8 cellular contexts compared by ENCODE assay signal in genomic region chr1:21290546-21290944, GRCh38. TPM values are rescaled to one million over a fixed set of nuclear protein-coding genes. Genes with fewer than 3 reads are reported as not detected.
DNase-seq lines count a peak whose midpoint lies in the region; ATAC-seq and TF ChIP-seq lines count a peak whose summit lies in the region.

No MANE protein-coding gene starts in this region.

- no peaks in the 10 kb centered on the region for H3K27me3 ChIP-seq in BE2C
- no peaks in the 10 kb centered on the region for H3K27me3 ChIP-seq in adipocyte (replicated peaks; ENCODE audit: control insufficient read depth, insufficient read depth, low read length)
- H3K27me3 ChIP-seq in lung (ENCODE audit: control insufficient read depth, insufficient read depth), result no peaks in the 10 kb centered on the region

- TF ChIP-seq CTCF in BE2C (IDR thresholded peaks at IDR 0.05; ENCODE audit: low read depth, low read length) (no peak), lung (IDR thresholded peaks at IDR 0.05; ENCODE audit: control extremely low read depth, extremely low read depth) (no peak)

- in situ Hi-C loops in G401 (cut with HindIII; ENCODE audit: low sequenced_read_pairs), result no loop called here

- H3K9me3 ChIP-seq in BE2C (no peaks in the 10 kb centered on the region), adipocyte (ENCODE audit: control insufficient read depth, low read length) (no peaks in the 10 kb centered on the region), lung (ENCODE audit: control insufficient read depth in 2 of 2, insufficient read depth in 1 of 2, low read length in 1 of 2) (no peaks in the 10 kb centered on the region)

- ATAC-seq in HG02870 (IDR thresholded peaks at IDR 0.05; ENCODE audit: unreplicated experiment) (peak; percentile 25), lung (ENCODE audit: insufficient read depth, low FRiP score) (no peak)

- WGBS in lung, 2 donors, result 1 to 6% methylated on average over 9 of the region's 9 CpGs

- peak overlapping the region; percentile 30 to 69 for H3K27ac ChIP-seq in lung (ENCODE audit: low read depth in 1 of 2, low read length in 1 of 2)

- H3K4me3 ChIP-seq in BE2C (ENCODE audit: low read depth, low read length), result peak overlapping the region; percentile 44
- H3K4me3 ChIP-seq in adipocyte (ENCODE audit: low read length), result peak overlapping the region; percentile 78
- peak overlapping the region; percentile 6 for H3K4me3 ChIP-seq in lung

- H3K36me3 ChIP-seq in BE2C (no peaks in the 10 kb centered on the region), adipocyte (ENCODE audit: control insufficient read depth, insufficient read depth, low read length, severe bottlenecking) (peaks cover 5% of the 10 kb centered on the region), lung (ENCODE audit: control insufficient read depth in 2 of 2, insufficient read depth in 2 of 2, low read length in 2 of 2) (no peaks in the 10 kb centered on the region)

- DNase-seq in BE2C, result no peak
- DNase-seq in adipocyte (ENCODE audit: low read depth), result no peak
- no peak for DNase-seq in lung (ENCODE audit: low spot score)
- no peak for DNase-seq in G401 (ENCODE audit: low spot score)
- no peak for DNase-seq in retina
- no peak for DNase-seq in NCI-H2029 treated with DMSO at 0.1 percent for 48 hours (lab: John Stamatoyannopoulos, UW)
- no peak for DNase-seq in NCI-H2029 (lab: John Stamatoyannopoulos, UW)

- H3K9ac ChIP-seq in adipocyte (ENCODE audit: low read length), result peak overlapping the region; percentile 83

- H3K4me1 ChIP-seq in BE2C (no peaks in the 10 kb centered on the region), adipocyte (ENCODE audit: control insufficient read depth, insufficient read depth, low read length) (peaks cover 34% of the 10 kb centered on the region), lung (ENCODE audit: control insufficient read depth in 2 of 2, insufficient read depth in 2 of 2, low read length in 2 of 2) (peaks cover 0 to 24% of the 10 kb centered on the region in 2 donors)

RNA-seq across cellular contexts. Expression of gene ECE1, which starts 0.3 kb away (rescaled TPM):
- polyA plus RNA-seq in BE2C (2012; ENCODE audit: insufficient read depth, insufficient read length, low read depth), result 52.5 TPM
- total RNA-seq in lung, result 100 to 1,000 TPM; 105 to 129 TPM
- polyA plus RNA-seq in lung, result 100 to 1,000 TPM in 1 of 2 donors, 10 to 100 TPM in 1; 55.7 to 104 TPM
- 19.3 and 50.4 TPM in 2 replicates for total RNA-seq in G401 (2014; rRNA removed; shearing (Covaris generic))

Comparison
In these comparisons a context has a peak if more than half of its experiments do, and no peak if none do; other contexts are left out.
1. H3K4me3 ChIP-seq: peak in every context shown above with its lines; median percentile 78 in adipocyte; 44 in BE2C; 6 in lung.